12 cellular contexts compared by ENCODE assay signal in genomic region chr15:39127151-39127815, GRCh38.
A peak's percentile ranks its signal among the peaks of the same experiment; 100 is the strongest.
DNase-seq lines count a peak whose midpoint lies in the region; ATAC-seq and TF ChIP-seq lines count a peak whose summit lies in the region.
"Had no signal": no experiment of that assay in that cellular context is flagged by ENCODE, and none has a peak within 500 bp of the region (broad histone marks: within the 10 kb centered on the region; RNA-seq: fewer than 3 reads in every experiment).

No MANE protein-coding gene starts in this region.

- no peak for TF ChIP-seq CTCF in RWPE1 (conservative IDR thresholded peaks at IDR 0.05; ENCODE audit: low read depth)
- no peak for TF ChIP-seq CTCF in esophagus squamous epithelium (IDR thresholded peaks at IDR 0.05)

- DNase-seq in EH (ENCODE audit: low read depth), result peak; percentile 71
- peak; percentile 30 for DNase-seq in RWPE1 (ENCODE audit: low spot score)
- no peak for DNase-seq in esophagus squamous epithelium (lab: John Stamatoyannopoulos, UW)
- DNase-seq in trophoblast cell, result peak in 1 of 2 donors; percentile 22
- DNase-seq in activated effector memory CD4-positive, alpha-beta T cell treated with Interleukin-2 at 50 U/mL for 16 hours, result no peak
- DNase-seq in cortex of kidney (lab: John Stamatoyannopoulos, UW), result no peak
- no peak for DNase-seq in stimulated activated CD4-positive, alpha-beta T cell treated with anti-CD3 and anti-CD28 coated beads, Interleukin-4, amount 100 ng/mL, for 24 hours
- DNase-seq: activated T-cell treated with anti-CD3 and anti-CD28 coated beads, Interleukin-2, amount 50 U/mL, for 72 hours; cerebellar nuclear complex; hypothalamus; spleen had no signal

- no peak overlapping the region for H2AK5ac ChIP-seq in trophoblast cell (ENCODE audit: low read length)

- peak overlapping the region; percentile 38 for H4K91ac ChIP-seq in trophoblast cell (ENCODE audit: low read depth, low read length)

- WGBS in esophagus squamous epithelium, 2 donors, result 25 to 31% methylated on average over 2 of the region's 2 CpGs
- 100% methylated on average over 2 of the region's 2 CpGs for WGBS in trophoblast cell (ENCODE audit: extremely low coverage, insufficient coverage, insufficient read length)

- H4K12ac ChIP-seq in trophoblast cell (ENCODE audit: low read depth, low read length), result no peak overlapping the region

- H3K4me1 ChIP-seq in esophagus squamous epithelium (peaks cover 15 to 31% (median 20%) of the 10 kb centered on the region in 3 donors), trophoblast cell (ENCODE audit: control insufficient read depth in 1 of 2, insufficient read depth in 2 of 2, low read length in 2 of 2) (peaks cover 12 to 19% of the 10 kb centered on the region in 2 experiments)

- peak overlapping the region; percentile 64 for H3K14ac ChIP-seq in trophoblast cell (ENCODE audit: low read length)

- no peak for TF ChIP-seq POLR2A in esophagus squamous epithelium (IDR thresholded peaks at IDR 0.05)

- H3K23ac ChIP-seq in trophoblast cell (ENCODE audit: low read length), result no peak overlapping the region

- H3K27me3 ChIP-seq in esophagus squamous epithelium (no peaks in the 10 kb centered on the region), trophoblast cell (ENCODE audit: insufficient read depth, low read length) (no peaks in the 10 kb centered on the region)
- H3K27me3 ChIP-seq: spleen had no signal

- POLR2A ChIA-PET in RWPE1 (lab: Yijun Ruan, JAX; ENCODE audit: low non-redundant PET), result no interaction called here

- H3K9me3 ChIP-seq in esophagus squamous epithelium, result no peaks in the 10 kb centered on the region
- no peaks in the 10 kb centered on the region for H3K9me3 ChIP-seq in trophoblast cell (ENCODE audit: insufficient read depth, low read depth, low read length)
- H3K9me3 ChIP-seq: spleen had no signal

- peak overlapping the region; percentile 78 for H3K27ac ChIP-seq in RWPE1
- H3K27ac ChIP-seq in esophagus squamous epithelium, result peak overlapping the region; percentile 21 to 58 (median 38)
- H3K27ac ChIP-seq in trophoblast cell (ENCODE audit: low read depth, low read length), result peak overlapping the region; percentile 97

- intact Hi-C loops in esophagus squamous epithelium (cut with DNase I), result no loop called here

- H2BK120ac ChIP-seq in trophoblast cell (ENCODE audit: insufficient read depth, low read length, poor library complexity), result peak overlapping the region; percentile 85

- H2AFZ ChIP-seq in trophoblast cell (ENCODE audit: insufficient read depth, low read length, poor library complexity), result no peak overlapping the region

- H3K79me1 ChIP-seq in trophoblast cell (ENCODE audit: low read length), result peaks cover 23% of the 10 kb centered on the region

- peak overlapping the region; percentile 27 for H2BK12ac ChIP-seq in trophoblast cell (ENCODE audit: low read length)

- no peak overlapping the region for H3K18ac ChIP-seq in trophoblast cell (ENCODE audit: low read length)

- no peak overlapping the region for H3K4me2 ChIP-seq in trophoblast cell (ENCODE audit: low read length)

- H2BK5ac ChIP-seq in trophoblast cell (ENCODE audit: low read depth, low read length, poor library complexity), result peak overlapping the region; percentile 67

- peak overlapping the region; percentile 29 for H3K4ac ChIP-seq in trophoblast cell (ENCODE audit: low read depth, low read length)

- CTCF ChIA-PET in RWPE1 (lab: Yijun Ruan, JAX), result interaction anchor here (0.9 kb wide), 1 partner anchor 23 kb away, joined by 4 read pairs; no protein-coding TSS in a partner anchor

- H3K79me2 ChIP-seq in trophoblast cell (ENCODE audit: control insufficient read depth, insufficient read depth, low read length, poor library complexity), result no peaks in the 10 kb centered on the region

- H4K8ac ChIP-seq in trophoblast cell (ENCODE audit: low read depth, low read length), result no peak overlapping the region

- H3K9ac ChIP-seq in trophoblast cell (ENCODE audit: low read length), result no peak overlapping the region

- H3K36me3 ChIP-seq in esophagus squamous epithelium, result no peaks in the 10 kb centered on the region
- no peaks in the 10 kb centered on the region for H3K36me3 ChIP-seq in trophoblast cell (ENCODE audit: control insufficient read depth in 1 of 2, insufficient read depth in 2 of 2, low read length in 2 of 2)
- H3K36me3 ChIP-seq: spleen had no signal

- H3K4me3 ChIP-seq in esophagus squamous epithelium (no peak overlapping the region), trophoblast cell (ENCODE audit: low read depth, low read length) (no peak overlapping the region)
- H3K4me3 ChIP-seq: spleen had no signal

- ATAC-seq in GM19328 (IDR thresholded peaks at IDR 0.05; ENCODE audit: unreplicated experiment), result no peak

Comparison
In these comparisons a context has a peak if more than half of its experiments do, and no peak if none do; other contexts are left out.
1. DNase-seq: peak in EH (single experiment) and RWPE1 (single experiment); none in esophagus squamous epithelium (single experiment), activated effector memory CD4-positive, alpha-beta T cell treated with Interleukin-2 at 50 U/mL for 16 hours (single experiment), cortex of kidney (single experiment) and stimulated activated CD4-positive, alpha-beta T cell treated with anti-CD3 and anti-CD28 coated beads, Interleukin-4, amount 100 ng/mL, for 24 hours (single experiment).
2. H3K27ac ChIP-seq: peak in every context shown above with its lines; median percentile 97 in trophoblast cell; 78 in RWPE1; 38 in esophagus squamous epithelium.